In genomic region chr7:43872401-43873165, GRCh38 we compare ENCODE assay signal across 10 cellular contexts. TPM values are rescaled to one million over a fixed set of nuclear protein-coding genes. Genes with fewer than 3 reads are reported as not detected.
DNase-seq lines count a peak whose midpoint lies in the region; ATAC-seq and TF ChIP-seq lines count a peak whose summit lies in the region.
"Had no signal": no experiment of that assay in that cellular context is flagged by ENCODE, and none has a peak within 500 bp of the region (broad histone marks: within the 10 kb centered on the region; RNA-seq: fewer than 3 reads in every experiment).

No MANE protein-coding gene starts in this region.

- no peak for ATAC-seq in HG03139 (IDR thresholded peaks at IDR 0.05; ENCODE audit: unreplicated experiment)

- H3K27me3 Mint-ChIP-seq in nephron (ENCODE audit: low read depth): peaks cover 3% of the 10 kb centered on the region

- no peak for TF ChIP-seq CTCF in epithelial cell of proximal tubule (conservative IDR thresholded peaks at IDR 0.05; ENCODE audit: low read depth, low read length)
- TF ChIP-seq CTCF in nephron (IDR thresholded peaks at IDR 0.05; ENCODE audit: unreplicated experiment in 3 of 3): no peak

- H3K4me1 Mint-ChIP-seq in nephron: peaks cover 26% of the 10 kb centered on the region

- no peaks in the 10 kb centered on the region for H3K27me3 ChIP-seq in MG63

- H3K36me3 ChIP-seq in MG63: peaks cover 42% of the 10 kb centered on the region

- H3K36me3 Mint-ChIP-seq in nephron (ENCODE audit: low read depth): peaks cover 20% of the 10 kb centered on the region

- DNase-seq in AG08396 (ENCODE audit: low spot score): peak; percentile 78
- DNase-seq in MG63: peak; percentile 84
- DNase-seq in epithelial cell of proximal tubule (ENCODE audit: low read depth): peak; percentile 31
- no peak for DNase-seq in NCI-H2081 treated with DMSO at 0.1 percent for 48 hours (lab: John Stamatoyannopoulos, UW)
- DNase-seq in activated CD4-positive, alpha-beta T cell treated with anti-CD3 and anti-CD28 coated beads for 1 hour: no peak
- DNase-seq in activated CD4-positive, CD25-positive, alpha-beta regulatory T cell (lab: John Stamatoyannopoulos, UW): no peak
- DNase-seq: immature natural killer cell, NCI-H526 had no signal

- H3K27ac Mint-ChIP-seq in nephron: peak overlapping the region; percentile 24 to 48 (median 37)

- peak overlapping the region in 1 of 3 experiments; percentile 58 for H3K4me3 Mint-ChIP-seq in nephron
- H3K4me3 Mint-ChIP-seq: immature natural killer cell had no signal

- no peaks in the 10 kb centered on the region for H3K9me3 Mint-ChIP-seq in nephron
- H3K9me3 Mint-ChIP-seq: immature natural killer cell had no signal

- H3K4me3 ChIP-seq in MG63 (no peak overlapping the region), epithelial cell of proximal tubule (ENCODE audit: low read depth, low read length) (no peak overlapping the region)

- H3K9me3 ChIP-seq in MG63: no peaks in the 10 kb centered on the region

RNA-seq across cellular contexts. Expression of gene MRPS24, which starts 3.3 kb away (rescaled TPM):
- total RNA-seq in MG63 (2014; rRNA removed; shearing (Covaris generic); ENCODE audit: low replicate concordance): 107 and 198 TPM in 2 replicates
- 156 and 225 TPM in 2 replicates for total RNA-seq in epithelial cell of proximal tubule

RNA-seq across cellular contexts. Expression of gene URGCP, which starts 33.8 kb away (rescaled TPM):
- total RNA-seq in MG63 (2014; rRNA removed; shearing (Covaris generic); ENCODE audit: low replicate concordance): 38.3 and 41.8 TPM in 2 replicates
- total RNA-seq in epithelial cell of proximal tubule: 17.6 and 17.7 TPM in 2 replicates

RNA-seq across cellular contexts. Expression of gene UBE2D4, which starts 53.7 kb away (rescaled TPM):
- total RNA-seq in MG63 (2014; rRNA removed; shearing (Covaris generic); ENCODE audit: low replicate concordance): 10.7 and 20.7 TPM in 2 replicates
- total RNA-seq in epithelial cell of proximal tubule: 22.5 and 26.7 TPM in 2 replicates

Comparison
In these comparisons a context has a peak if more than half of its experiments do, and no peak if none do; other contexts are left out.
1. DNase-seq: peak in AG08396 (single experiment), MG63 (single experiment) and epithelial cell of proximal tubule (single experiment); none in NCI-H2081 treated with DMSO at 0.1 percent for 48 hours (single experiment), activated CD4-positive, alpha-beta T cell treated with anti-CD3 and anti-CD28 coated beads for 1 hour (single experiment) and activated CD4-positive, CD25-positive, alpha-beta regulatory T cell (0 of 4).